Comparison of ENCODE assay signal across 8 cellular contexts in the genomic region with DNA sequence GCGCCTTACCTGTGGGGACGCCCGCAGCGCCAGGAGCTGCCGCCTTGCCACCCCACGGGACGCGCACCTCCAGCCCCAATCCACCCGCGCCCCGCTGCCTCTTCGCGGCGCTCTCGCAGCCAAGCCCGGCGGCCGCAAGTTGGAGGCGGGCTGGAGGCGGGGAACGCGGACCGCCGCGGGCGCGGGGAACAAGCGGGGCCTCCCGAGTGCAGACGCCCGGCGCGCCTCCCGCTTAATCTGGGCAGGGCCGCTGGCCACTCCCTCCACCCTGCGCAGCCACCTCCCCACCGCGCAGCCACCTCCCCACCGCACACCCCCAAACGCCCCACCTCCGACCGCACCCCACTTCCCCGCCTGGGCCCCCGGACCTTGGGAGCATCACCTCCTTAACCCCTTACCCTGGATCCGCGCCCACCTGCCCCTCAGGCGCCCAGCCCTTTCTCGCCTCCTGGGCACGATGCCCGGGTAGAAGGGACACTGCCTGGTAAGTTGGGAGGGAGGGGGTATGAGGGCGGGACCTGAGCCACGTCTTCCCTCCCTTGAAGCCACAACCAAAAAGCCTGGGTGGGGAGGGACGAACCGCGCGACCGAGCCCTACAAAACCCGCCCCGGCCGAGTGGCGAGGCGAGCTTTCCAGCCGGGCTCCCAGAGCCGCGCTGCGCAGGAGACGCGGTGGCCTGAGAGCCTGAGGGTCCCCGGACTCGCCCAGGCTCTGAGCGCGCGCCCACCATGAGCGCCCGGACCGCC. TPM values are rescaled to one million over a fixed set of nuclear protein-coding genes. Genes with fewer than 3 reads are reported as not detected.
DNase-seq lines count a peak whose midpoint lies in the region; ATAC-seq and TF ChIP-seq lines count a peak whose summit lies in the region.

COL4A3 (plus strand) TSS at position 627 of the 747 bp plus-strand sequence; CDS start at position 730, 103 bp downstream.
COL4A4 (minus strand) TSS at position 208 of the 747 bp plus-strand sequence. CDS start 16,722 bp downstream, outside the sequence.

- H3K27me3 Mint-ChIP-seq in stimulated activated naive CD8-positive, alpha-beta T cell treated with anti-CD3 and anti-CD28 coated beads, Interleukin-15, amount 100 ng/mL, for 72 hours: peaks cover 79% of the 10 kb centered on the region

- H3K4me3 Mint-ChIP-seq in stimulated activated naive CD8-positive, alpha-beta T cell treated with anti-CD3 and anti-CD28 coated beads, Interleukin-15, amount 100 ng/mL, for 72 hours: peak within 1 kb of the TSS; percentile 69 to 79

- H3K4me1 Mint-ChIP-seq in stimulated activated naive CD8-positive, alpha-beta T cell treated with anti-CD3 and anti-CD28 coated beads, Interleukin-15, amount 100 ng/mL, for 72 hours: peaks cover 15% of the 10 kb centered on the region

- H3K9me3 Mint-ChIP-seq in stimulated activated naive CD8-positive, alpha-beta T cell treated with anti-CD3 and anti-CD28 coated beads, Interleukin-15, amount 100 ng/mL, for 72 hours: peaks cover 8 to 11% of the 10 kb centered on the region in 2 donors

- peak; percentile 56 for DNase-seq in activated CD8-positive, alpha-beta memory T cell treated with anti-CD3 and anti-CD28 coated beads for 24 hours
- DNase-seq in activated CD8-positive, alpha-beta memory T cell treated with anti-CD3 and anti-CD28 coated beads, Interleukin-2, amount 50 U/mL, for 4 hours: no peak
- DNase-seq in H4 (ENCODE audit: low spot score) (peak; percentile 20), LoVo (ENCODE audit: low spot score) (peak; percentile 45), astrocyte of the cerebellum (ENCODE audit: low read depth) (no peak), islet precursor cell (peak; percentile 61), KBM-7 (no peak)
- DNase-seq in stimulated activated naive CD8-positive, alpha-beta T cell treated with anti-CD3 and anti-CD28 coated beads, Interleukin-15, amount 100 ng/mL, for 72 hours: peak in 1 of 2 donors; percentile 5

- peak; percentile 65 for ATAC-seq in stimulated activated naive CD8-positive, alpha-beta T cell treated with anti-CD3 and anti-CD28 coated beads, Interleukin-15, amount 100 ng/mL, for 72 hours

- TF ChIP-seq CTCF in astrocyte of the cerebellum (IDR thresholded peaks at IDR 0.05; ENCODE audit: low read depth, low read length, missing control alignments): no peak

- H3K4me3 ChIP-seq in astrocyte of the cerebellum (ENCODE audit: low read depth, low read length): peak within 1 kb of the TSS; percentile 48

- in situ Hi-C loops in astrocyte of the cerebellum (cut with HindIII; ENCODE audit: low sequenced_read_pairs): no loop called here
- in situ Hi-C loops in KBM-7 (cut with MboI; ENCODE audit: low pct_unique_long_range_greater_than_20kb, low sequenced_read_pairs): no loop called here

- no peak within 1 kb of the TSS for H3K27ac Mint-ChIP-seq in stimulated activated naive CD8-positive, alpha-beta T cell treated with anti-CD3 and anti-CD28 coated beads, Interleukin-15, amount 100 ng/mL, for 72 hours

RNA-seq across cellular contexts. Expression of gene COL4A3, which starts in this region (rescaled TPM):
- not detected in 2 replicates for total RNA-seq in H4 (2014; rRNA removed; shearing (Covaris generic))

RNA-seq across cellular contexts. Expression of gene COL4A4, which starts in this region (rescaled TPM):
- total RNA-seq in H4 (2014; rRNA removed; shearing (Covaris generic)): 0.17 and 0.18 TPM in 2 replicates

Comparison
In these comparisons a context has a peak if more than half of its experiments do, and no peak if none do; other contexts are left out.
1. DNase-seq: peak in activated CD8-positive, alpha-beta memory T cell treated with anti-CD3 and anti-CD28 coated beads for 24 hours (single experiment), LoVo (single experiment) and islet precursor cell (single experiment); none in activated CD8-positive, alpha-beta memory T cell treated with anti-CD3 and anti-CD28 coated beads, Interleukin-2, amount 50 U/mL, for 4 hours (single experiment), astrocyte of the cerebellum (single experiment) and KBM-7 (single experiment).
2. Peak in DNase-seq in H4; RNA of the genes that start here not detected or under 1 TPM.